Comparison of ENCODE assay signal across 28 cellular contexts in the genomic region with DNA sequence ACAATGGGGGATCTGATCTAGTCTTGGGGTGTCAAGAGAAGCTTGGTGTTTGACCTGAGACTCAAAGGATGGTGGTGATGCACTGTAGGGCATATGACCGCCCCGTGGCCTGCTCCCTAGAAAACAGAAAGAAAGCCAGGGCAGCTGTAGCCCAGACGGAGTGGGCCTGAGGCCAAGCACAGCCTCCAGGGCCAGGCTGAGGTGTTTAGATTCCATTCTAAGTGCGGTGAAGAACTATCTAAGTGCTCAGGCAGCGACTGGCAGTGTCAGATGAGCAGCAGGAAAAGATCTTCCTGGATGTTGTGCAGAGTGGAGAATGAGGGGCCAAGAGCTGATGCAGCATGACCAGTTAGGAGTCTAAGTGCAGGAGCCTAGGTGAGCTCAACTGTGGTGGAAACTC.
"Had no signal": no experiment of that assay in that cellular context is flagged by ENCODE, and none has a peak within 500 bp of the region (broad histone marks: within the 10 kb centered on the region; RNA-seq: fewer than 3 reads in every experiment).

No MANE protein-coding gene starts in this region.

- H3K4me1 ChIP-seq: colonic mucosa, gastrocnemius medialis, stomach, suprapubic skin, tibial artery, upper lobe of right lung had no signal

- ATAC-seq: activated CD8-positive, alpha-beta T cell treated with anti-CD3 and anti-CD28 coated beads for 36 hours; activated naive CD8-positive, alpha-beta T cell treated with anti-CD3 and anti-CD28 coated beads, Interleukin-2, amount 50 U/mL, for 24 hours; left lobe of liver; mucosa of descending colon; sciatic nerve; stimulated activated effector memory CD8-positive, alpha-beta T cell treated with anti-CD3 and anti-CD28 coated beads, Interleukin-12 subunit alpha, Interleukin-12 subunit beta, amount 100 ng/mL, for 72 hours; T-helper 17 cell; upper lobe of right lung had no signal

- H3K27ac ChIP-seq: colonic mucosa, dorsolateral prefrontal cortex, gastrocnemius medialis, neutrophil, stomach, suprapubic skin, tibial artery, upper lobe of right lung had no signal

- H3K27me3 ChIP-seq: colonic mucosa, dorsolateral prefrontal cortex, gastrocnemius medialis, neutrophil, stomach, tibial artery, upper lobe of right lung had no signal

- H3K36me3 ChIP-seq: colonic mucosa, gastrocnemius medialis, neutrophil, stomach, suprapubic skin, tibial artery, upper lobe of right lung had no signal

- DNase-seq: activated CD4-positive, alpha-beta T cell treated with anti-CD3 and anti-CD28 coated beads, Interleukin-2, amount 50 U/mL, for 1 hour; activated CD4-positive, CD25-positive, alpha-beta regulatory T cell treated with anti-CD3 and anti-CD28 coated beads, Interleukin-2, amount 50 U/mL, for 72 hours; activated CD8-positive, alpha-beta T cell treated with anti-CD3 and anti-CD28 coated beads for 36 hours; activated naive CD8-positive, alpha-beta T cell treated with anti-CD3 and anti-CD28 coated beads, Interleukin-2, amount 50 U/mL, for 24 hours; activated T-cell treated with anti-CD3 and anti-CD28 coated beads, Interleukin-2, amount 50 U/mL, for 48 hours; amygdala; cerebellar nuclear complex; colonic mucosa; dorsolateral prefrontal cortex; effector memory CD4-positive, alpha-beta T cell; erythroblast; glutamatergic neuron; hippocampal formation; mucosa of descending colon; small intestine; stimulated activated CD4-positive, alpha-beta T cell treated with anti-CD3 and anti-CD28 coated beads, Interleukin-4, amount 100 ng/mL, for 24 hours; stomach; T-helper 17 cell; T1000; tibial artery; upper lobe of right lung had no signal

- H3K4me3 ChIP-seq: colonic mucosa, dorsolateral prefrontal cortex, gastrocnemius medialis, lung, mucosa of descending colon, stomach, suprapubic skin, tibial artery, upper lobe of right lung had no signal

- H3K9me3 ChIP-seq: colonic mucosa, gastrocnemius medialis, mucosa of descending colon, neutrophil, stomach, suprapubic skin, tibial artery, upper lobe of right lung had no signal
